Comparison of ENCODE assay signal across 28 cellular contexts in genomic region chrX:56574861-56575260, GRCh38.
"Had no signal": no experiment of that assay in that cellular context is flagged by ENCODE, and none has a peak within 500 bp of the region (broad histone marks: within the 10 kb centered on the region; RNA-seq: fewer than 3 reads in every experiment).

No MANE protein-coding gene starts in this region.

- H3K36me3 ChIP-seq: right atrium auricular region, uterus had no signal

- H3K9me3 ChIP-seq: right atrium auricular region, uterus had no signal

- H3K4me3 ChIP-seq: right atrium auricular region, smooth muscle cell, uterus had no signal

- H3K27me3 Mint-ChIP-seq: activated CD8-positive, alpha-beta memory T cell treated with anti-CD3 and anti-CD28 coated beads, Interleukin-2, amount 10 ng/mL, durations not matched to agents 7 days and 5 days; activated naive CD8-positive, alpha-beta T cell treated with anti-CD3 and anti-CD28 coated beads, Interleukin-2, amount 50 U/mL, for 24 hours; dendritic cell treated with granulocyte-macrophage colony-stimulating factor and Interleukin-4, amounts not matched to agents 40 ng/mL and 50 ng/mL, for 4 days; naive B cell; stimulated activated memory B cell treated with anti-CD40 and anti-IgM and Interleukin-4, amounts not matched to agents 10 μg/mL and 1 μg/mL and 100 μg/mL, for 72 hours; stimulated activated naive CD8-positive, alpha-beta T cell treated with anti-CD3 and anti-CD28 coated beads, Interleukin-15, amount 100 ng/mL, for 72 hours; type B pancreatic cell had no signal

- H3K27ac ChIP-seq: right atrium auricular region, uterus had no signal

- H3K4me1 ChIP-seq: right atrium auricular region, uterus had no signal

- H3K27ac Mint-ChIP-seq: activated CD8-positive, alpha-beta memory T cell treated with anti-CD3 and anti-CD28 coated beads, Interleukin-2, amount 10 ng/mL, durations not matched to agents 7 days and 5 days; activated CD8-positive, alpha-beta T cell treated with anti-CD3 and anti-CD28 coated beads, Interleukin-2, amount 10 ng/mL, durations not matched to agents 7 days and 5 days; activated naive CD8-positive, alpha-beta T cell treated with anti-CD3 and anti-CD28 coated beads, Interleukin-2, amount 50 U/mL, for 24 hours; dendritic cell treated with granulocyte-macrophage colony-stimulating factor and Interleukin-4, amounts not matched to agents 40 ng/mL and 50 ng/mL, for 4 days; endodermal cell; mesothelial cell of epicardium; stimulated activated memory B cell treated with anti-CD40 and anti-IgM and Interleukin-4, amounts not matched to agents 10 μg/mL and 1 μg/mL and 100 μg/mL, for 72 hours; stimulated activated naive CD8-positive, alpha-beta T cell treated with anti-CD3 and anti-CD28 coated beads, Interleukin-15, amount 100 ng/mL, for 72 hours; type B pancreatic cell had no signal

- ATAC-seq: activated CD8-positive, alpha-beta memory T cell treated with anti-CD3 and anti-CD28 coated beads, Interleukin-2, amount 10 ng/mL, durations not matched to agents 7 days and 5 days; activated CD8-positive, alpha-beta T cell treated with anti-CD3 and anti-CD28 coated beads, Interleukin-2, amount 10 ng/mL, durations not matched to agents 7 days and 5 days; activated naive CD8-positive, alpha-beta T cell treated with anti-CD3 and anti-CD28 coated beads, Interleukin-2, amount 50 U/mL, for 24 hours; esophagus mucosa; left colon; stimulated activated memory B cell treated with anti-CD40 and anti-IgM and Interleukin-4, amounts not matched to agents 10 μg/mL and 1 μg/mL and 100 μg/mL, for 72 hours; stimulated activated naive CD8-positive, alpha-beta T cell treated with anti-CD3 and anti-CD28 coated beads, Interleukin-15, amount 100 ng/mL, for 72 hours had no signal

- H3K9me3 Mint-ChIP-seq: stimulated activated memory B cell treated with anti-CD40 and anti-IgM and Interleukin-4, amounts not matched to agents 10 μg/mL and 1 μg/mL and 100 μg/mL, for 72 hours; type B pancreatic cell had no signal

- DNase-seq: activated CD4-positive, alpha-beta T cell treated with anti-CD3 and anti-CD28 coated beads for 4 hours; activated CD8-positive, alpha-beta memory T cell treated with anti-CD3 and anti-CD28 coated beads, Interleukin-2, amount 10 ng/mL, durations not matched to agents 7 days and 5 days; activated CD8-positive, alpha-beta T cell treated with anti-CD3 and anti-CD28 coated beads, Interleukin-2, amount 10 ng/mL, durations not matched to agents 7 days and 5 days; activated naive CD8-positive, alpha-beta T cell treated with anti-CD3 and anti-CD28 coated beads, Interleukin-2, amount 50 U/mL, for 24 hours; amygdala; central memory CD4-positive, alpha-beta T cell; endodermal cell; head of caudate nucleus; hippocampal formation; kidney; left colon; mammary epithelial cell; naive B cell; nucleus accumbens; stimulated activated CD4-positive, alpha-beta T cell treated with anti-CD3 and anti-CD28 coated beads, Interleukin-1b, Interleukin-23, amount 100 ng/mL, for 48 hours; stimulated activated CD4-positive, alpha-beta T cell treated with anti-CD3 and anti-CD28 coated beads, Interleukin-4, amount 100 ng/mL, for 4 hours; stimulated activated CD8-positive, alpha-beta memory T cell treated with anti-CD3 and anti-CD28 coated beads, Interleukin-4, amount 100 ng/mL, for 48 hours; stimulated activated naive CD8-positive, alpha-beta T cell treated with anti-CD3 and anti-CD28 coated beads, Interleukin-15, amount 100 ng/mL, for 72 hours; substantia nigra; uterus had no signal

- H3K27me3 ChIP-seq: right atrium auricular region, uterus had no signal

- H3K4me3 Mint-ChIP-seq: activated CD8-positive, alpha-beta memory T cell treated with anti-CD3 and anti-CD28 coated beads, Interleukin-2, amount 10 ng/mL, durations not matched to agents 7 days and 5 days; activated CD8-positive, alpha-beta T cell treated with anti-CD3 and anti-CD28 coated beads, Interleukin-2, amount 10 ng/mL, durations not matched to agents 7 days and 5 days; activated naive CD8-positive, alpha-beta T cell treated with anti-CD3 and anti-CD28 coated beads, Interleukin-2, amount 50 U/mL, for 24 hours; dendritic cell treated with granulocyte-macrophage colony-stimulating factor and Interleukin-4, amounts not matched to agents 40 ng/mL and 50 ng/mL, for 4 days; endodermal cell; mesothelial cell of epicardium; naive B cell; neural crest cell; stimulated activated memory B cell treated with anti-CD40 and anti-IgM and Interleukin-4, amounts not matched to agents 10 μg/mL and 1 μg/mL and 100 μg/mL, for 72 hours; stimulated activated naive CD8-positive, alpha-beta T cell treated with anti-CD3 and anti-CD28 coated beads, Interleukin-15, amount 100 ng/mL, for 72 hours; type B pancreatic cell had no signal

- H3K4me1 Mint-ChIP-seq: endodermal cell, mesothelial cell of epicardium, neural crest cell had no signal
